ENCODE assay signal across 9 cellular contexts in the genomic region with DNA sequence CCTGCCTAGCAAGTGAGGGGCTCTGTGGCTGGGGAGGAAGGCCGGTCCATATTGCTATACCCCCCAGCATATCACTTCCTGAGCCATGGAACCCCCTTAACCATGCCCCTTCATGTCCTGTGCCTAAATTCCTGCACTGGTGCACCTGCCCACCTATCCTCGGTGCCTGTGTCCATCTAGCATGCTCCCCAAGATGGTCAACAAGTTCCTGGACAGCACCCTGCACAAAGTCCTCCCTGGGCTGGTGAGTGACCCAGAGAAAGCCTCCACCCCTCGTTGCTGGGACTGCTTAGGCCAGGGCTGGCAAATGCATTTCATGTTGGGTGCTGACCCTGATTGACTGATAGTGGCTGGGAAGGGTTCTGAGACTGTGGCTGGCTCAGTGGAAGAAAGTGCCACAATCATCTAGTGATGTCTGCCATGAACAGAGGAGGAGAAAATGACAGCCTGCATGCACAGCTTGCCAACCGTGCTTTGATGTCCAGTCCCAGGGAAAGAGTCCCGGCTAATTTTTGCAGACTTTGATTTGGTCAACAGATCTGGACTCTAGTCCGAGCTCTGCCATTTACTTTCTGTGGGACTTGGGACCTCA. TPM values are rescaled to one million over a fixed set of nuclear protein-coding genes. Genes with fewer than 3 reads are reported as not detected.
"Had no signal": no experiment of that assay in that cellular context is flagged by ENCODE, and none has a peak within 500 bp of the region (broad histone marks: within the 10 kb centered on the region; RNA-seq: fewer than 3 reads in every experiment).

No MANE protein-coding gene starts in this region.

- H3K36me3 ChIP-seq: HAP-1 had no signal

- H2AFZ ChIP-seq: GM23248 had no signal

- ATAC-seq: HCT116 had no signal

- H3K27ac ChIP-seq: GM23248 had no signal

- H3K4me3 ChIP-seq: GM23248, HAP-1 had no signal

- H3K9me3 ChIP-seq: HAP-1 had no signal

- H3K9ac ChIP-seq: GM23248 had no signal

- H3K4me1 ChIP-seq: HAP-1 had no signal

- DNase-seq: GM23248, GOT3, H7, KG1 had no signal

RNA-seq across cellular contexts. Expression of a gene that starts 3.5 kb away (rescaled TPM):
- total RNA-seq: GM23248, H4, H7, HT-29 had no signal
- polyA plus RNA-seq: GM23248, IgD-negative memory B cell had no signal

RNA-seq across cellular contexts. Expression of a gene that starts 18.7 kb away (rescaled TPM):
- total RNA-seq: GM23248, H4, H7, HT-29 had no signal
- polyA plus RNA-seq: GM23248, IgD-negative memory B cell had no signal

RNA-seq across cellular contexts. Expression of a gene that starts 27.5 kb away (rescaled TPM):
- total RNA-seq: GM23248, H4, H7, HT-29 had no signal
- polyA plus RNA-seq: GM23248, IgD-negative memory B cell had no signal

RNA-seq across cellular contexts. Expression of a gene that starts 30.8 kb away (rescaled TPM):
- total RNA-seq: GM23248, H4, H7, HT-29 had no signal
- polyA plus RNA-seq: GM23248, IgD-negative memory B cell had no signal

RNA-seq across cellular contexts. Expression of a gene that starts 44.4 kb away (rescaled TPM):
- total RNA-seq: GM23248, H4, H7, HT-29 had no signal
- polyA plus RNA-seq: GM23248, IgD-negative memory B cell had no signal
